21 cellular contexts compared by ENCODE assay signal in the genomic region with DNA sequence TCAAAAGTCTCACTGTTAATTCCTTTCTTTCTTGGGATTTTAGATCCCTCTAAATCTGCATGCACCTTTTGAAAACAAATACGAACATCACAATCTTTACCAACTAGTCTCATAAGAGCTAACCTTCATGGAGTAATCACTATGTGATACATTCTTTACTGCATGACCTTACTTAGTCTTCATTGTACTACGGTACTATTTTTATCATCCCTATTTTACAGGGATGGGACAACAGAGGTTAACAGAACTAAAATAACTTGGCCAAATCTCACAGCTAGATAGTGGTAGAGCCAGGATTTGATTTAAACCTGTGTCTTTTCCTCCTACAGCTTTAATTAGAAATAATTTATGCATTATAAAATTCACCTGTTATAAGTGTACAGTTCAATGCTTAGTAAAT.
"Had no signal": no experiment of that assay in that cellular context is flagged by ENCODE, and none has a peak within 500 bp of the region (broad histone marks: within the 10 kb centered on the region; RNA-seq: fewer than 3 reads in every experiment).

No MANE protein-coding gene starts in this region.

- H3K4me3 Mint-ChIP-seq: activated CD4-positive, alpha-beta T cell treated with anti-CD3 and anti-CD28 coated beads for 36 hours; activated naive CD4-positive, alpha-beta T cell treated with anti-CD3 and anti-CD28 coated beads, Interleukin-2, amount 10 ng/mL, durations not matched to agents 7 days and 5 days; activated T-cell treated with anti-CD3 and anti-CD28 coated beads, Interleukin-2, amount 50 U/mL, for 72 hours; nephron progenitor cell had no signal

- H3K79me2 ChIP-seq: parathyroid adenoma had no signal

- H3K27ac Mint-ChIP-seq: activated CD4-positive, alpha-beta T cell treated with anti-CD3 and anti-CD28 coated beads for 36 hours; activated naive CD4-positive, alpha-beta T cell treated with anti-CD3 and anti-CD28 coated beads, Interleukin-2, amount 10 ng/mL, durations not matched to agents 7 days and 5 days; activated T-cell treated with anti-CD3 and anti-CD28 coated beads, Interleukin-2, amount 50 U/mL, for 72 hours; nephron progenitor cell had no signal

- H3K27ac ChIP-seq: lower lobe of right lung, parathyroid adenoma, upper lobe of right lung had no signal

- DNase-seq: activated CD4-positive, alpha-beta T cell treated with anti-CD3 and anti-CD28 coated beads for 36 hours; activated CD4-positive, alpha-beta T cell treated with anti-CD3 and anti-CD28 coated beads, Interleukin-2, amount 50 U/mL, for 48 hours; activated effector memory CD4-positive, alpha-beta T cell treated with anti-CD3 and anti-CD28 coated beads, Interleukin-2, amount 50 U/mL, for 16 hours; activated naive CD4-positive, alpha-beta T cell treated with anti-CD3 and anti-CD28 coated beads, Interleukin-2, amount 10 ng/mL, durations not matched to agents 7 days and 5 days; activated T-cell treated with anti-CD3 and anti-CD28 coated beads, Interleukin-2, amount 50 U/mL, for 72 hours; amygdala; foreskin fibroblast; left colon; lower lobe of right lung; mesendoderm; mucosa of descending colon; nephron progenitor cell; stimulated activated CD4-positive, alpha-beta T cell treated with anti-CD3 and anti-CD28 coated beads, Interleukin-4, amount 100 ng/mL, for 1 hour; stimulated activated naive CD8-positive, alpha-beta T cell treated with anti-CD3 and anti-CD28 coated beads, Interleukin-15, Interleukin-2, amounts not matched to agents 100 U/mL and 50 U/mL, for 24 hours; upper lobe of right lung had no signal

- H3K4me1 Mint-ChIP-seq: activated CD4-positive, alpha-beta T cell treated with anti-CD3 and anti-CD28 coated beads for 36 hours; nephron progenitor cell had no signal

- H3K36me3 Mint-ChIP-seq: activated naive CD4-positive, alpha-beta T cell treated with anti-CD3 and anti-CD28 coated beads, Interleukin-2, amount 10 ng/mL, durations not matched to agents 7 days and 5 days had no signal

- H3K27me3 Mint-ChIP-seq: activated CD4-positive, alpha-beta T cell treated with anti-CD3 and anti-CD28 coated beads for 36 hours had no signal

- H3K4me3 ChIP-seq: lower lobe of right lung, mucosa of descending colon, upper lobe of right lung had no signal

- ATAC-seq: left colon, lower lobe of right lung, mucosa of descending colon, sciatic nerve, upper lobe of right lung had no signal

- H3K4me1 ChIP-seq: lower lobe of right lung, parathyroid adenoma, upper lobe of right lung had no signal

- H2AFZ ChIP-seq: parathyroid adenoma had no signal

- H3K9me3 ChIP-seq: lower lobe of right lung, mucosa of descending colon, upper lobe of right lung had no signal

- H3K9ac ChIP-seq: parathyroid adenoma had no signal

- FAIRE-seq: bronchial epithelial cell, endometrium, keratinocyte, TTC549 had no signal

- H3K9me3 Mint-ChIP-seq: activated naive CD4-positive, alpha-beta T cell treated with anti-CD3 and anti-CD28 coated beads, Interleukin-2, amount 10 ng/mL, durations not matched to agents 7 days and 5 days; activated T-cell treated with anti-CD3 and anti-CD28 coated beads, Interleukin-2, amount 50 U/mL, for 72 hours had no signal

- H3K27me3 ChIP-seq: upper lobe of right lung had no signal

- H3K36me3 ChIP-seq: lower lobe of right lung, upper lobe of right lung had no signal
